9 cellular contexts compared by ENCODE assay signal in the genomic region with DNA sequence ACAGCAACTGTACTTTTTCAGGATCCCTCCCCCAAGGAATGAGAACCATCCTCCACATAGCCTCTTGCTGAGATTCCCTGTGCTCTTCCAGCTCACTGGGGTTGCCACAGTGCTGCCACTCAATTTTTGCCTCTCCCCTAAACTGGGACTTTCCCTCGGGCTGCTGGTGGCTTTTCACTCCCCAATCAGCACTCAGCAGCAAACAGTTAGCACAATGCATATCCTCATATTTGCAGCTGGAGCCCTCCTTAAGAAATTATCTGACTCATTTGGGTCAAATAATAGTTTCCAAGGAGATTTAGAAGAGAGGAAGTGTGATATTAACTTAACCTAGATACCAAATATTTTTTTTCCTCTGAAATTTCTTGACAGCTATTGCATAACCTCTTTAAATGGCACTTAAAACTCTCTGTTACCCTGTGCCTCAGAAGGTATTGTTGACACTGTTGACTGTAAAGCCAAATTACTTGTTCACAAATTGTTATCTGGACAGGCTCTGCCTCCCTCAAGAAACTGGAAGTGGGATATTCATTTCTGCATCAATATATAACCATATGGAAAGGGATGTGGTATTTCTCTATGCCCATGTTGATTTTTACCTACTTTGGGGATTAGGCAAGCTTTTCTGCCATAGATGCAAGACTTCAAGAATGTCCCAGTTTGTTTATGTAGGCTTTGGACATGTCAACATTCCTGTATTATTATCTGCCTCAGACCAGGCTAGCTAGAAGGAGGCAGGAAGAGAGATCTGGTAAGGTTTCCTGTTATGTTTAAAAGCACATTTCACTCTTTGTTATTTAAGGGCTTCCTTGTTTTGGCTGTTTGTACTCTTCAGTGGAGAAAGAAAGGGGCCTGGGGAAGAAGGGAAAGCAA. TPM values are rescaled to one million over a fixed set of nuclear protein-coding genes. Genes with fewer than 3 reads are reported as not detected.
A peak's percentile ranks its signal among the peaks of the same experiment; 100 is the strongest.
DNase-seq lines count a peak whose midpoint lies in the region; ATAC-seq, FAIRE-seq and TF ChIP-seq lines count a peak whose summit lies in the region.
"Had no signal": no experiment of that assay in that cellular context is flagged by ENCODE, and none has a peak within 500 bp of the region (broad histone marks: within the 10 kb centered on the region; RNA-seq: fewer than 3 reads in every experiment).

No MANE protein-coding gene starts in this region.

- H2AFZ ChIP-seq in H1 (ENCODE audit: low read length) (no peak overlapping the region), osteoblast (ENCODE audit: low read length) (no peak overlapping the region)
- H2AFZ ChIP-seq: parathyroid adenoma had no signal

- no peak for TF ChIP-seq RAD21 in H1 (IDR thresholded peaks at IDR 0.05 in 1 of 2, conservative IDR thresholded peaks at IDR 0.05 in 1 of 2; ENCODE audit: low read depth in 2 of 2, low read length in 2 of 2)

- no peak overlapping the region for H3K23ac ChIP-seq in H1 (ENCODE audit: insufficient read length)

- POLR2A ChIA-PET in H1 (lab: Charles Lee; ENCODE audit: partially characterized antibody): interaction anchor here (0.7 to 1.1 kb wide), 2 partner anchors 10 to 20 kb away, joined by 3 to 4 read pairs; no protein-coding TSS in a partner anchor

- no peak for TF ChIP-seq EP300 in H1 (IDR thresholded peaks at IDR 0.05; ENCODE audit: borderline replicate concordance in 1 of 2, low read depth in 2 of 2, low read length in 2 of 2)

- TF ChIP-seq POLR2A in H1 (IDR thresholded peaks at IDR 0.05; ENCODE audit: control extremely low read depth in 1 of 2, low read depth in 2 of 2, low read length in 2 of 2): no peak

- no peak overlapping the region for H2BK20ac ChIP-seq in H1 (ENCODE audit: low read length)

- no peaks in the 10 kb centered on the region for H4K20me1 ChIP-seq in H1 (replicated peaks in 1 of 2; ENCODE audit: control insufficient read depth in 1 of 2, insufficient read depth in 2 of 2, low read length in 2 of 2)
- H4K20me1 ChIP-seq in osteoblast (ENCODE audit: insufficient read depth, low read length): peaks cover 7% of the 10 kb centered on the region

- H4K8ac ChIP-seq in H1 (ENCODE audit: extremely low read depth, insufficient read depth, low read length): no peak overlapping the region

- no peak overlapping the region for H4K91ac ChIP-seq in H1 (replicated peaks; ENCODE audit: insufficient read length, low read length)

- no peak overlapping the region for H3K9ac ChIP-seq in H1 (replicated peaks in 1 of 4; ENCODE audit: extremely low read depth in 1 of 4, low read depth in 3 of 4, low read length in 3 of 4)
- H3K9ac ChIP-seq: parathyroid adenoma had no signal

- H3K79me2 ChIP-seq in H1 (ENCODE audit: control insufficient read depth in 1 of 2, insufficient read depth in 2 of 2, low read length in 2 of 2) (no peaks in the 10 kb centered on the region), osteoblast (ENCODE audit: insufficient read depth, low read length) (peaks cover 64% of the 10 kb centered on the region)
- H3K79me2 ChIP-seq: parathyroid adenoma had no signal

- no peaks in the 10 kb centered on the region for H3K79me1 ChIP-seq in H1 (ENCODE audit: low read depth, low read length)

- H3K14ac ChIP-seq in H1 (ENCODE audit: insufficient read length): no peak overlapping the region

- H3K4me3 ChIP-seq in H1 (ENCODE audit: extremely low read depth in 1 of 4, insufficient read depth in 2 of 4, low read depth in 3 of 4, low read length in 4 of 4): no peak overlapping the region
- no peak overlapping the region for H3K4me3 ChIP-seq in osteoblast (ENCODE audit: insufficient read depth, low read length)

- no peak overlapping the region for H2BK120ac ChIP-seq in H1 (replicated peaks; ENCODE audit: low read depth, low read length)

- CTCF ChIA-PET in H1 (lab: Charles Lee; ENCODE audit: partially characterized antibody): interaction anchor here (0.6 to 1.2 kb wide), 5 partner anchors 12 to 523 kb away, joined by 3 to 4 read pairs (median 3); no protein-coding TSS in a partner anchor

- H2BK5ac ChIP-seq in H1 (ENCODE audit: low read depth, low read length): no peak overlapping the region

- H3K9me3 ChIP-seq in H1 (ENCODE audit: insufficient read depth in 2 of 2, low read depth in 1 of 2, low read length in 1 of 2): no peaks in the 10 kb centered on the region
- H3K9me3 ChIP-seq in osteoblast (ENCODE audit: low read depth, low read length): no peaks in the 10 kb centered on the region

- no peak overlapping the region for H3K18ac ChIP-seq in H1 (ENCODE audit: extremely low read depth, low read length)

- H3K36me3 ChIP-seq in H1 (ENCODE audit: control insufficient read depth in 2 of 4, insufficient read depth in 4 of 4, low read length in 3 of 4) (peaks cover 0 to 14% (median 4%) of the 10 kb centered on the region in 4 experiments; a peak in 3 of 8 replicates), osteoblast (ENCODE audit: insufficient read depth, low read length) (peaks cover 74% of the 10 kb centered on the region)

- ATAC-seq in GM18870 (IDR thresholded peaks at IDR 0.05; ENCODE audit: unreplicated experiment): peak; percentile 79
- peak; percentile 79 for ATAC-seq in HG02763 (IDR thresholded peaks at IDR 0.05; ENCODE audit: unreplicated experiment)

- DNase-seq in SIG-M5 treated with dmso at 0.1 percent for 504 hours (lab: John Stamatoyannopoulos, UW; ENCODE audit: unreplicated experiment): peak; percentile 24
- DNase-seq in H1 (ENCODE audit: low read depth in 1 of 2, low spot score in 2 of 2): no peak
- DNase-seq in osteoblast (ENCODE audit: insufficient read length, low spot score, missing footprints): no peak
- DNase-seq in NCI-H1417 (lab: John Stamatoyannopoulos, UW): no peak
- no peak for DNase-seq in DMS53 (lab: John Stamatoyannopoulos, UW)
- DNase-seq in GDM1 (lab: John Stamatoyannopoulos, UW): no peak

- H3K4ac ChIP-seq in H1 (replicated peaks; ENCODE audit: insufficient read length, low read depth, low read length): no peak overlapping the region

- no peak for FAIRE-seq in H1 (lab: Jason Lieb, UNC)

- H2AK5ac ChIP-seq in H1 (ENCODE audit: low read depth, low read length): no peak overlapping the region

- 56% methylated on average over 1 of the region's 1 CpG; no CpG with 5 or more reads in 1 of the 2 experiments for WGBS in H1 (ENCODE audit: extremely low coverage in 1 of 2, insufficient coverage in 1 of 2, insufficient read length in 1 of 2, insufficient replicate concordance in 2 of 2, low coverage in 1 of 2, low lambda C conversion rate in 2 of 2, missing lambda C conversion rate in 1 of 2), 2 experiments

- H2BK12ac ChIP-seq in H1 (ENCODE audit: low read depth, low read length): no peak overlapping the region

- H3K4me2 ChIP-seq in H1 (ENCODE audit: insufficient read depth in 1 of 2, low read depth in 2 of 2, low read length in 2 of 2) (peak overlapping the region; percentile 25 to 26; a peak in 1 of 4 replicates), osteoblast (ENCODE audit: insufficient read depth, low read length) (peak overlapping the region; percentile 21)

- TF ChIP-seq CTCF in H1 (IDR thresholded peaks at IDR 0.05; ENCODE audit: control extremely low read depth in 1 of 3, insufficient read depth in 1 of 3, low read depth in 1 of 3, low read length in 3 of 3): no peak
- TF ChIP-seq CTCF in osteoblast (IDR thresholded peaks at IDR 0.05; ENCODE audit: extremely low read depth, low read depth, low read length): no peak

- H4K5ac ChIP-seq in H1 (ENCODE audit: insufficient read length, low read depth, low read length): no peak overlapping the region

- no peaks in the 10 kb centered on the region for H3K23me2 ChIP-seq in H1 (ENCODE audit: low read depth, low read length)

- no peak overlapping the region for H2BK15ac ChIP-seq in H1 (ENCODE audit: low read length)

- no peak overlapping the region for H3K27ac ChIP-seq in H1 (ENCODE audit: low read depth, low read length)
- peak overlapping the region; percentile 81 for H3K27ac ChIP-seq in osteoblast (ENCODE audit: low read depth, low read length)
- H3K27ac ChIP-seq: parathyroid adenoma had no signal

- no peak overlapping the region for H3K56ac ChIP-seq in H1 (replicated peaks; ENCODE audit: insufficient read length, low read depth, low read length)

- H3K4me1 ChIP-seq in H1 (replicated peaks in 1 of 4; ENCODE audit: control insufficient read depth in 3 of 4, insufficient read depth in 4 of 4, low read length in 3 of 4) (peaks cover 5 to 25% (median 10%) of the 10 kb centered on the region in 4 experiments; a peak in 6 of 7 replicates), osteoblast (ENCODE audit: insufficient read depth, low read length) (peaks cover 57% of the 10 kb centered on the region)
- H3K4me1 ChIP-seq: parathyroid adenoma had no signal

- peaks cover 0 to 1% (median 0%) of the 10 kb centered on the region in 4 experiments; a peak in 1 of 7 replicates for H3K27me3 ChIP-seq in H1 (replicated peaks in 1 of 4; ENCODE audit: control insufficient read depth in 3 of 4, extremely low read depth in 1 of 4, insufficient read depth in 3 of 4, low read length in 3 of 4)
- H3K27me3 ChIP-seq in osteoblast (ENCODE audit: insufficient read depth, low read length): no peaks in the 10 kb centered on the region

TF ChIP-seq in H1, 55 proteins besides CTCF, POLR2A, EP300 and RAD21:
- TF ChIP-seq BRCA1 (IDR thresholded peaks at IDR 0.05; ENCODE audit: low read depth, low read length) (no peak), CEBPB (IDR thresholded peaks at IDR 0.05; ENCODE audit: low read depth, low read length) (peak; percentile 68), FOSL1 (IDR thresholded peaks at IDR 0.05; ENCODE audit: insufficient read depth, low read depth, low read length) (no peak)
TF ChIP-seq in H1: peak in this region for 1.

RNA-seq across cellular contexts. Expression of gene SEPTIN11, which starts 58.0 kb away (rescaled TPM):
- total RNA-seq in H1 (2021; fragmentation: NEBNext Ultra II Directional; extraction: Animal tissue kit (Norgen Biotek cat#: 25700)): 105 and 110 TPM in 2 replicates
- 21.0 and 32.2 TPM in 2 replicates for polyA plus RNA-seq in H1 (2011; rRNA removed)
- 39.8 TPM for polyA plus RNA-seq in H1 (2011; cell fraction: cytosol; rRNA removed)
- polyA plus RNA-seq in H1 (2011; cell fraction: nucleus; rRNA removed): 18.1 TPM
- 37.4 to 86.3 TPM (median 45.0 TPM) in 4 replicates for polyA plus RNA-seq in H1 (2012, experiment 1 of 2)
- 3.4 TPM for polyA plus RNA-seq in H1 (2012, experiment 2 of 2)
- 105 TPM for polyA plus RNA-seq in H1 (2013, experiment 1 of 2)
- polyA plus RNA-seq in H1 (2013, experiment 2 of 2): 121 TPM
- polyA minus RNA-seq in H1 (2011; rRNA and poly(A)+ RNA removed): 92.8 and 155 TPM in 2 replicates
- 40.9 TPM for polyA minus RNA-seq in H1 (2011; cell fraction: cytosol; rRNA and poly(A)+ RNA removed)
- 68.8 TPM for polyA minus RNA-seq in H1 (2011; cell fraction: nucleus; rRNA and poly(A)+ RNA removed)
- 456 and 473 TPM in 2 replicates for total RNA-seq in osteoblast
